In genomic region chr22:23282516-23282915, GRCh38 we compare ENCODE assay signal across 2 cellular contexts.
TF ChIP-seq lines count a peak whose summit lies in the region.

No MANE protein-coding gene starts in this region.

TF ChIP-seq in SK-N-SH, 30 proteins besides CTCF, POLR2A, EP300 and RAD21 (continued from another document):
- TF ChIP-seq REST (IDR thresholded peaks at IDR 0.05; ENCODE audit: low read depth, low read length) = no peak

TF ChIP-seq in SK-N-SH treated with all-trans-retinoic acid at 6 μM for 48 hours, 23 proteins besides CTCF, POLR2A, EP300 and RAD21 (continued from another document):
- TF ChIP-seq CREB5 (CRISPR knock-in tag; IDR thresholded peaks at IDR 0.05; ENCODE audit: low read depth) = no peak
- TF ChIP-seq ISL1 (CRISPR knock-in tag; IDR thresholded peaks at IDR 0.05) = no peak
- no peak for TF ChIP-seq POU6F1 (CRISPR knock-in tag; IDR thresholded peaks at IDR 0.05; ENCODE audit: borderline replicate concordance, low read depth)
